In genomic region chr9:88418715-88419540, GRCh38 we compare ENCODE assay signal across 15 cellular contexts. TPM values are rescaled to one million over a fixed set of nuclear protein-coding genes. Genes with fewer than 3 reads are reported as not detected.
DNase-seq lines count a peak whose midpoint lies in the region; ATAC-seq and TF ChIP-seq lines count a peak whose summit lies in the region.
"Had no signal": no experiment of that assay in that cellular context is flagged by ENCODE, and none has a peak within 500 bp of the region (broad histone marks: within the 10 kb centered on the region; RNA-seq: fewer than 3 reads in every experiment).

No MANE protein-coding gene starts in this region.

- peaks cover 14 to 27% of the 10 kb centered on the region in 2 donors for H3K9me3 Mint-ChIP-seq in activated naive CD4-positive, alpha-beta T cell treated with anti-CD3 and anti-CD28 coated beads, Interleukin-2, amount 50 U/mL, for 72 hours
- peaks cover 14% of the 10 kb centered on the region for H3K9me3 Mint-ChIP-seq in osteocyte (ENCODE audit: unreplicated experiment)

- H3K4me1 Mint-ChIP-seq in osteocyte (ENCODE audit: unreplicated experiment) = peaks cover 11% of the 10 kb centered on the region
- H3K4me1 Mint-ChIP-seq: neural progenitor cell had no signal

- H3K27me3 Mint-ChIP-seq in osteocyte (ENCODE audit: unreplicated experiment) = no peaks in the 10 kb centered on the region

- H3K27ac Mint-ChIP-seq in activated naive CD4-positive, alpha-beta T cell treated with anti-CD3 and anti-CD28 coated beads, Interleukin-2, amount 50 U/mL, for 72 hours = peak overlapping the region; percentile 13 to 66
- H3K27ac Mint-ChIP-seq in osteocyte (ENCODE audit: unreplicated experiment) = peak overlapping the region; percentile 18
- H3K27ac Mint-ChIP-seq: neural progenitor cell had no signal

- TF ChIP-seq CTCF in osteocyte (IDR thresholded peaks at IDR 0.05) (no peak), esophagus squamous epithelium (IDR thresholded peaks at IDR 0.05) (peak in 1 of 6 experiments; percentile 27)

- no peak overlapping the region for H3K27ac ChIP-seq in GM23248
- H3K27ac ChIP-seq in esophagus squamous epithelium = peak overlapping the region in 2 of 4 donors; percentile 13 to 38
- H3K27ac ChIP-seq: neural progenitor cell had no signal

- H3K9me3 ChIP-seq in GM23248 (ENCODE audit: low read depth) = peaks cover 4% of the 10 kb centered on the region
- H3K9me3 ChIP-seq in esophagus squamous epithelium = peaks cover 11 to 44% (median 17%) of the 10 kb centered on the region in 3 donors

- no peaks in the 10 kb centered on the region for H4K20me1 ChIP-seq in GM23248 (ENCODE audit: insufficient read depth)

- peaks cover 17% of the 10 kb centered on the region for H3K36me3 ChIP-seq in GM23248 (ENCODE audit: low read depth)
- peaks cover 0 to 98% (median 0%) of the 10 kb centered on the region in 3 donors for H3K36me3 ChIP-seq in esophagus squamous epithelium
- H3K36me3 ChIP-seq: neural progenitor cell had no signal

- in situ Hi-C loops in GM23248 (cut with MboI) (no loop called here), KBM-7 (cut with MboI; ENCODE audit: low pct_unique_long_range_greater_than_20kb, low sequenced_read_pairs) (no loop called here)

- intact Hi-C loops in esophagus squamous epithelium (cut with DNase I) = no loop called here

- H3K27me3 ChIP-seq in GM23248 (replicated peaks; ENCODE audit: insufficient read depth) (no peaks in the 10 kb centered on the region), esophagus squamous epithelium (no peaks in the 10 kb centered on the region)
- H3K27me3 ChIP-seq: neural progenitor cell had no signal

- no peak overlapping the region for H3K4me3 Mint-ChIP-seq in osteocyte (ENCODE audit: unreplicated experiment)
- H3K4me3 Mint-ChIP-seq: immature natural killer cell, neural progenitor cell had no signal

- no peaks in the 10 kb centered on the region for H3K9me2 ChIP-seq in GM23248 (ENCODE audit: insufficient read depth)

- H3K9ac ChIP-seq in GM23248 = no peak overlapping the region
- H3K9ac ChIP-seq: neural progenitor cell had no signal

- H3K4me3 ChIP-seq in GM23248 = no peak overlapping the region
- no peak overlapping the region for H3K4me3 ChIP-seq in esophagus squamous epithelium
- H3K4me3 ChIP-seq: neural progenitor cell had no signal

- TF ChIP-seq POLR2A in esophagus squamous epithelium (IDR thresholded peaks at IDR 0.05) = no peak

- H3F3A ChIP-seq in GM23248 (ENCODE audit: insufficient read depth) = peaks cover 26% of the 10 kb centered on the region

- WGBS in GM23248 (ENCODE audit: low coverage in 1 of 2, low lambda C conversion rate in 2 of 2, missing lambda C conversion rate in 2 of 2), 2 experiments = 66 to 68% methylated on average over 7 of the region's 7 CpGs
- WGBS in esophagus squamous epithelium, 2 donors = 68 to 80% methylated on average over 7 of the region's 7 CpGs

- no peak overlapping the region for H3K4me2 ChIP-seq in GM23248 (ENCODE audit: unreplicated experiment)
- H3K4me2 ChIP-seq: neural progenitor cell had no signal

- peak; percentile 92 to 97 for ATAC-seq in activated naive CD4-positive, alpha-beta T cell treated with anti-CD3 and anti-CD28 coated beads, Interleukin-2, amount 50 U/mL, for 72 hours
- ATAC-seq in HG03135 (IDR thresholded peaks at IDR 0.05; ENCODE audit: unreplicated experiment) = no peak
- ATAC-seq in GM21381 (IDR thresholded peaks at IDR 0.05; ENCODE audit: unreplicated experiment) = no peak
- ATAC-seq: Right ventricle myocardium inferior had no signal

- DNase-seq in GM23248 = peak; percentile 25
- DNase-seq in KBM-7 = peak; percentile 20
- peak; percentile 26 to 58 for DNase-seq in activated naive CD4-positive, alpha-beta T cell treated with anti-CD3 and anti-CD28 coated beads, Interleukin-2, amount 50 U/mL, for 72 hours (ENCODE audit: low spot score in 2 of 2)
- no peak for DNase-seq in osteocyte (ENCODE audit: extremely low spot score, unreplicated experiment)
- no peak for DNase-seq in esophagus squamous epithelium (lab: John Stamatoyannopoulos, UW)
- DNase-seq in NCI-H524 treated with DMSO at 0.1 percent for 48 hours (lab: John Stamatoyannopoulos, UW) = no peak
- DNase-seq: activated effector memory CD4-positive, alpha-beta T cell treated with Interleukin-2 at 50 U/mL for 16 hours; DMS153; effector memory CD4-positive, alpha-beta T cell; immature natural killer cell; NCI-H2081 had no signal

- peaks cover 52 to 79% of the 10 kb centered on the region in 2 donors for H3K36me3 Mint-ChIP-seq in activated naive CD4-positive, alpha-beta T cell treated with anti-CD3 and anti-CD28 coated beads, Interleukin-2, amount 50 U/mL, for 72 hours
- H3K36me3 Mint-ChIP-seq in osteocyte (ENCODE audit: unreplicated experiment) = peaks cover 35% of the 10 kb centered on the region

- no peak overlapping the region for H2AFZ ChIP-seq in GM23248
- H2AFZ ChIP-seq: neural progenitor cell had no signal

- peaks cover 100% of the 10 kb centered on the region for H3K79me2 ChIP-seq in GM23248 (ENCODE audit: insufficient read depth)

- H3K4me1 ChIP-seq in GM23248 (ENCODE audit: insufficient read depth) (no peaks in the 10 kb centered on the region), esophagus squamous epithelium (no peaks in the 10 kb centered on the region)

RNA-seq across cellular contexts. Expression of gene SPIN1, which starts 30.7 kb away (rescaled TPM):
- total RNA-seq in GM23248 (2014; rRNA removed; shearing (Covaris generic)) = 95.3 and 95.6 TPM in 2 replicates
- polyA plus RNA-seq in GM23248 (2016; fragmentation: Nextera tagmentation; extraction: Ambion mirVana) = 56.9 and 58.4 TPM in 2 replicates
- total RNA-seq in activated naive CD4-positive, alpha-beta T cell treated with anti-CD3 and anti-CD28 coated beads, Interleukin-2, amount 50 U/mL, for 72 hours = 10 to 100 TPM; 20.5 to 32.9 TPM
- total RNA-seq in osteocyte (115 and 121 TPM in 2 replicates), esophagus squamous epithelium (10 to 100 TPM; 23.5 to 56.5 (median 38.4) TPM)

Comparison
In these comparisons a context has a peak if more than half of its experiments do, and no peak if none do; other contexts are left out.
1. DNase-seq: peak in GM23248 (single experiment), KBM-7 (single experiment) and activated naive CD4-positive, alpha-beta T cell treated with anti-CD3 and anti-CD28 coated beads, Interleukin-2, amount 50 U/mL, for 72 hours (2 of 2); none in osteocyte (single experiment), esophagus squamous epithelium (single experiment) and NCI-H524 treated with DMSO at 0.1 percent for 48 hours (single experiment).
2. ATAC-seq: peak in activated naive CD4-positive, alpha-beta T cell treated with anti-CD3 and anti-CD28 coated beads, Interleukin-2, amount 50 U/mL, for 72 hours (2 of 2); none in HG03135 (single experiment) and GM21381 (single experiment).